In genomic region chr1:91404151-91405012, GRCh38 we compare ENCODE assay signal across 8 cellular contexts. TPM values are rescaled to one million over a fixed set of nuclear protein-coding genes. Genes with fewer than 3 reads are reported as not detected.
DNase-seq lines count a peak whose midpoint lies in the region; ATAC-seq and TF ChIP-seq lines count a peak whose summit lies in the region.

Gene HFM1 (minus strand): TSS chr1:91404837. CDS start chr1:91401082, 3,755 bp downstream.

- peak; percentile 27 to 44 for TF ChIP-seq POLR2A in adrenal gland (IDR thresholded peaks at IDR 0.05)

- no peak within 1 kb of the TSS for H3K27ac ChIP-seq in RWPE2 (ENCODE audit: poor library complexity, severe bottlenecking)
- peak within 1 kb of the TSS in 3 of 5 donors; percentile 22 to 85 (median 84) for H3K27ac ChIP-seq in adrenal gland
- peak within 1 kb of the TSS; percentile 89 for H3K27ac ChIP-seq in right cardiac atrium (ENCODE audit: low read length)
- H3K27ac ChIP-seq in aorta (ENCODE audit: low read depth in 1 of 2, low read length in 2 of 2): no peak within 1 kb of the TSS

- intact Hi-C loops in adrenal gland (cut with DNase I) (loop anchor here (5.0 to 10.0 kb wide), 2 partner anchors 120 to 122 kb away; no protein-coding TSS in a partner anchor), right cardiac atrium (cut with DNase I) (loop anchor here in 2 of 4 donors (5.0 to 10.0 kb wide), 2 partner anchors 120 to 122 kb away; no protein-coding TSS in a partner anchor), aorta (cut with DNase I) (loop anchor here in 1 of 2 donors (10.0 kb wide), 1 partner anchor 120 kb away; no protein-coding TSS in a partner anchor)

- H3K4me1 ChIP-seq in RWPE2 (ENCODE audit: insufficient read depth, poor library complexity, severe bottlenecking) (no peaks in the 10 kb centered on the region), adrenal gland (replicated peaks in 1 of 2) (peaks cover 0 to 26% of the 10 kb centered on the region in 2 donors), right cardiac atrium (ENCODE audit: control insufficient read depth, insufficient read depth, low read length) (no peaks in the 10 kb centered on the region), aorta (ENCODE audit: control insufficient read depth in 1 of 2, insufficient read depth in 2 of 2, low read length in 2 of 2) (no peaks in the 10 kb centered on the region)

- peak within 1 kb of the TSS; percentile 35 for H3K4me3 ChIP-seq in RWPE2 (ENCODE audit: severe bottlenecking)
- peak within 1 kb of the TSS in 3 of 4 donors; percentile 24 to 65 (median 33) for H3K4me3 ChIP-seq in adrenal gland
- H3K4me3 ChIP-seq in right cardiac atrium (ENCODE audit: low read length): peak within 1 kb of the TSS; percentile 89
- H3K4me3 ChIP-seq in aorta (ENCODE audit: low read length in 2 of 2): peak within 1 kb of the TSS; percentile 1 to 18

- DNase-seq in Daoy (ENCODE audit: low read depth): peak; percentile 98
- peak; percentile 44 for DNase-seq in HuH-7.5 (ENCODE audit: low spot score)
- peak; percentile 66 for DNase-seq in RWPE2 (ENCODE audit: low spot score)
- DNase-seq in adrenal gland: peak; percentile 68 to 85 (median 75)
- DNase-seq in right cardiac atrium: peak; percentile 89 to 95 (median 93)
- peak; percentile 47 for DNase-seq in putamen (ENCODE audit: low spot score)
- DNase-seq in aorta: peak; percentile 82 to 92

- ATAC-seq in GM21619 (IDR thresholded peaks at IDR 0.05; ENCODE audit: unreplicated experiment): peak; percentile 97
- peak; percentile 97 for ATAC-seq in RWPE2 (ENCODE audit: low read depth)
- ATAC-seq in right cardiac atrium: peak; percentile 99 to 100
- peak; percentile 94 for ATAC-seq in aorta (ENCODE audit: low FRiP score)

- TF ChIP-seq CTCF in RWPE2 (IDR thresholded peaks at IDR 0.05; ENCODE audit: poor library complexity, severe bottlenecking) (no peak), adrenal gland (IDR thresholded peaks at IDR 0.05) (no peak)

- H3K36me3 ChIP-seq in RWPE2 (ENCODE audit: low read depth) (no peaks in the 10 kb centered on the region), adrenal gland (replicated peaks in 1 of 2) (no peaks in the 10 kb centered on the region), aorta (ENCODE audit: control insufficient read depth in 1 of 2, insufficient read depth in 2 of 2, low read length in 1 of 2) (no peaks in the 10 kb centered on the region)

- H3K27me3 ChIP-seq in RWPE2 (ENCODE audit: insufficient read depth, poor library complexity, severe bottlenecking) (peaks cover 42% of the 10 kb centered on the region), adrenal gland (no peaks in the 10 kb centered on the region), right cardiac atrium (ENCODE audit: control insufficient read depth, insufficient read depth) (no peaks in the 10 kb centered on the region), aorta (ENCODE audit: control insufficient read depth in 1 of 2, insufficient read depth in 2 of 2, low read length in 1 of 2) (no peaks in the 10 kb centered on the region)

- 0 to 2% (median 1%) methylated on average over 16 to 69 of the region's 69 CpGs for WGBS in adrenal gland, 4 donors
- 1% methylated on average over 69 of the region's 69 CpGs for WGBS in right cardiac atrium
- WGBS in aorta, 2 donors: 1 to 2% methylated on average over 61 to 69 of the region's 69 CpGs

- no peaks in the 10 kb centered on the region for H3K9me3 ChIP-seq in RWPE2 (ENCODE audit: severe bottlenecking)
- no peaks in the 10 kb centered on the region for H3K9me3 ChIP-seq in adrenal gland (replicated peaks in 1 of 3)
- H3K9me3 ChIP-seq in right cardiac atrium (ENCODE audit: control insufficient read depth, low read length): no peaks in the 10 kb centered on the region
- no peaks in the 10 kb centered on the region for H3K9me3 ChIP-seq in aorta (ENCODE audit: control insufficient read depth, low read length)

RNA-seq across cellular contexts. Expression of gene HFM1, which starts in this region (rescaled TPM):
- 2.0 and 6.0 TPM in 2 replicates for total RNA-seq in Daoy (2014; rRNA removed; shearing (Covaris generic))
- total RNA-seq in adrenal gland: 1 to 10 TPM in 2 of 8 donors, under 1 TPM in 5, not detected in 1; 0.17 to 2.8 (median 0.77) TPM
- polyA plus RNA-seq in adrenal gland: 1 to 10 TPM; 1.0 to 8.6 (median 1.9) TPM
- 1 to 10 TPM; 2.2 to 2.9 (median 2.4) TPM for total RNA-seq in right cardiac atrium
- 1.00 TPM for polyA plus RNA-seq in right cardiac atrium
- 1 to 10 TPM; 1.2 to 3.0 TPM for total RNA-seq in aorta
- polyA plus RNA-seq in aorta: not detected

Comparison
In these comparisons a context has a peak if more than half of its experiments do, and no peak if none do; other contexts are left out.
1. DNase-seq: peak in every context shown above with its lines; median percentile 98 in Daoy; 93 in right cardiac atrium; 87 in aorta; 75 in adrenal gland; 66 in RWPE2; 47 in putamen; 44 in HuH-7.5.
2. H3K27ac ChIP-seq: peak in adrenal gland (3 of 5) and right cardiac atrium (single experiment); none in RWPE2 (single experiment) and aorta (0 of 2).
3. H3K4me3 ChIP-seq: peak in every context shown above with its lines; median percentile 89 in right cardiac atrium; 35 in RWPE2; 33 in adrenal gland; 10 in aorta.
4. Peak in every context shown above with its lines, with median percentiles within 50 percentile points of each other: ATAC-seq.